6 cellular contexts compared by ENCODE assay signal in the genomic region with DNA sequence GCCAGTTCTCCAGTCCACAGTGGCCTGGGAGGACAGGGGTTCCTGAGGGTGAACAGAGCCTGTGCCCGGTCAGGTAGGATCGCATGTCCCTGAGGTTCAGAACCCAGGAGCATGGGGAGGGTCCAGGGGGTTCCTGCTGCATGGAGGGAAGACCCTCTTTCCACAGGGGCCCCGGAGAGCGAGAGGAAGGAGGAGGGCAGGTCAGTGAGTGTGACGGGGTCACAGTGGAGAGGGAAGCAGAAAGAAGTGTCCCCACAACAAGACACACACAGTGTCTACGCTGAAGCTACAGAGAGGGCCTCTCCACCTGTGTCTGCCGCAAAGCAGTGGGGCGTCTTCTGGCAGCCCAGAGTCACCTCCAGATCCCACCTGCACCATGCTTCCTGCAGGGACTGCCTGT. TPM values are rescaled to one million over a fixed set of nuclear protein-coding genes. Genes with fewer than 3 reads are reported as not detected.
"Had no signal": no experiment of that assay in that cellular context is flagged by ENCODE, and none has a peak within 500 bp of the region (broad histone marks: within the 10 kb centered on the region; RNA-seq: fewer than 3 reads in every experiment).

No MANE protein-coding gene starts in this region.

RNA-seq across cellular contexts. Expression of gene VPREB1, which starts 6.1 kb away (rescaled TPM):
- total RNA-seq: M059J, PC-9, Peyer's patch, Right ventricle myocardium inferior, RPMI7951, SJCRH30 had no signal
